Comparison of ENCODE assay signal across 1 cellular context in the genomic region with DNA sequence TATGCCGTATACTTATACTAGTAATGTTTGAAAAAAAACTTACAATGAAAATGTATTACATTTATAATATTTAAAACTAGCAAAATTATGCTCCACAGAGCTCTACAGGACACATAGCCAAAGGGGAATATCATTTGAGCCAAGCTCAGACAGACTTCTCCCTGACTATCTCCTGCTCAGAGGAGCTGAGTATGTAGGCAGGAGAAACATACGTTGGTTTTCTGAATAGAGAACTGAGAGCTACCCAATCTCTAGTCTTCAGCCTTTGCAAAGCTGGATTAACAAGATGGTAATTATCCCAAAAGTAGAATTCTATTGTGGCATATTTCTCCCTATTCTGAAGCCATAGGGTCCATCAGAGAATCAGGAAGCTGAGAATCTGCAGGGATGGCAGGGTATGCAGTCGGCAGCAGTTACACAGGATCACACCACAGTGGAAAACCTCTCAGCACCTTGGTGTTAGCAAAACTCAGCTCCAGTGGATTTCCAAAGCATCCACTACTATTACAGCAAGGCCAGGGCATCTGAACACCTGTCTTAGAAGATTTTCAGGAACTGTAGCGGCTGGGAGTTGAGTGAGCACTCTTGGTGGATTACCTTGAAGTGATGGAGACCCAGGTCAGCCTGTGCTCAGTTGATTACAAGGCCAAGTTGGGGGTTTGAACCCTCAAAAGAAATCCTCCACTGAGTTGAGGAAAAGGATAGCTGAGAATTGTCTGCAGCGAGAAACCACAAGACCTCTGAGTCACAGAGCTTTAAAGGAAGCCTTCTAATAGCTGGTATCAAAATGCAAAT.
TF ChIP-seq lines count a peak whose summit lies in the region.

No MANE protein-coding gene starts in this region.

TF ChIP-seq in GM12878, 131 proteins besides CTCF, POLR2A, EP300 and RAD21 (continued from another document and continues in another):
- TF ChIP-seq, protein P1, sequence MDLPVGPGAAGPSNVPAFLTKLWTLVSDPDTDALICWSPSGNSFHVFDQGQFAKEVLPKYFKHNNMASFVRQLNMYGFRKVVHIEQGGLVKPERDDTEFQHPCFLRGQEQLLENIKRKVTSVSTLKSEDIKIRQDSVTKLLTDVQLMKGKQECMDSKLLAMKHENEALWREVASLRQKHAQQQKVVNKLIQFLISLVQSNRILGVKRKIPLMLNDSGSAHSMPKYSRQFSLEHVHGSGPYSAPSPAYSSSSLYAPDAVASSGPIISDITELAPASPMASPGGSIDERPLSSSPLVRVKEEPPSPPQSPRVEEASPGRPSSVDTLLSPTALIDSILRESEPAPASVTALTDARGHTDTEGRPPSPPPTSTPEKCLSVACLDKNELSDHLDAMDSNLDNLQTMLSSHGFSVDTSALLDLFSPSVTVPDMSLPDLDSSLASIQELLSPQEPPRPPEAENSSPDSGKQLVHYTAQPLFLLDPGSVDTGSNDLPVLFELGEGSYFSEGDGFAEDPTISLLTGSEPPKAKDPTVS (IDR thresholded peaks at IDR 0.05; ENCODE audit: low read depth, low read length) = no peak
- TF ChIP-seq, protein P2, sequence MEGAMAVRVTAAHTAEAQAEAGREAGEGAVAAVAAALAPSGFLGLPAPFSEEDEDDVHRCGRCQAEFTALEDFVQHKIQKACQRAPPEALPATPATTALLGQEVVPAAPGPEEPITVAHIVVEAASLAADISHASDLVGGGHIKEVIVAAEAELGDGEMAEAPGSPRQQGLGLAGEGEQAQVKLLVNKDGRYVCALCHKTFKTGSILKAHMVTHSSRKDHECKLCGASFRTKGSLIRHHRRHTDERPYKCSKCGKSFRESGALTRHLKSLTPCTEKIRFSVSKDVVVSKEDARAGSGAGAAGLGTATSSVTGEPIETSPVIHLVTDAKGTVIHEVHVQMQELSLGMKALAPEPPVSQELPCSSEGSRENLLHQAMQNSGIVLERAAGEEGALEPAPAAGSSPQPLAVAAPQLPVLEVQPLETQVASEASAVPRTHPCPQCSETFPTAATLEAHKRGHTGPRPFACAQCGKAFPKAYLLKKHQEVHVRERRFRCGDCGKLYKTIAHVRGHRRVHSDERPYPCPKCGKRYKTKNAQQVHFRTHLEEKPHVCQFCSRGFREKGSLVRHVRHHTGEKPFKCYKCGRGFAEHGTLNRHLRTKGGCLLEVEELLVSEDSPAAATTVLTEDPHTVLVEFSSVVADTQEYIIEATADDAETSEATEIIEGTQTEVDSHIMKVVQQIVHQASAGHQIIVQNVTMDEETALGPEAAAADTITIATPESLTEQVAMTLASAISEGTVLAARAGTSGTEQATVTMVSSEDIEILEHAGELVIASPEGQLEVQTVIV (IDR thresholded peaks at IDR 0.05; ENCODE audit: borderline replicate concordance, partially characterized antibody) = no peak
- TF ChIP-seq, protein P3, sequence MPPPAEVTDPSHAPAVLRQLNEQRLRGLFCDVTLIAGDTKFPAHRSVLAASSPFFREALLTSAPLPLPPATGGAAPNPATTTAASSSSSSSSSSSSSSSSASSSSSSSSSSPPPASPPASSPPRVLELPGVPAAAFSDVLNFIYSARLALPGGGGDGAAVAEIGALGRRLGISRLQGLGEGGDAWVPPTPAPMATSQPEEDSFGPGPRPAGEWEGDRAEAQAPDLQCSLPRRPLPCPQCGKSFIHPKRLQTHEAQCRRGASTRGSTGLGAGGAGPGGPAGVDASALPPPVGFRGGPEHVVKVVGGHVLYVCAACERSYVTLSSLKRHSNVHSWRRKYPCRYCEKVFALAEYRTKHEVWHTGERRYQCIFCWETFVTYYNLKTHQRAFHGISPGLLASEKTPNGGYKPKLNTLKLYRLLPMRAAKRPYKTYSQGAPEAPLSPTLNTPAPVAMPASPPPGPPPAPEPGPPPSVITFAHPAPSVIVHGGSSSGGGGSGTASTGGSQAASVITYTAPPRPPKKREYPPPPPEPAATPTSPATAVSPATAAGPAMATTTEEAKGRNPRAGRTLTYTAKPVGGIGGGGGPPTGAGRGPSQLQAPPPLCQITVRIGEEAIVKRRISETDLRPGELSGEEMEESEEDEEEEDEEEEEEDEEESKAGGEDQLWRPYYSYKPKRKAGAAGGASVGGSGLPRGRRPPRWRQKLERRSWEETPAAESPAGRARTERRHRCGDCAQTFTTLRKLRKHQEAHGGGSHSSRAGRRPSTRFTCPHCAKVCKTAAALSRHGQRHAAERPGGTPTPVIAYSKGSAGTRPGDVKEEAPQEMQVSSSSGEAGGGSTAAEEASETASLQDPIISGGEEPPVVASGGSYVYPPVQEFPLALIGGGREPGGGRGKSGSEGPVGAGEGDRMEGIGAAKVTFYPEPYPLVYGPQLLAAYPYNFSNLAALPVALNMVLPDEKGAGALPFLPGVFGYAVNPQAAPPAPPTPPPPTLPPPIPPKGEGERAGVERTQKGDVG (CRISPR knock-in tag; IDR thresholded peaks at IDR 0.05) = no peak
- TF ChIP-seq RBBP5 (conservative IDR thresholded peaks at IDR 0.05) (no peak), JUNB (IDR thresholded peaks at IDR 0.05) (peak; percentile 27; the same call in 1 of the 2 replicates), ZSCAN29 (IDR thresholded peaks at IDR 0.05) (no peak), NR2C1 (IDR thresholded peaks at IDR 0.05) (no peak), NFYA (IDR thresholded peaks at IDR 0.05; ENCODE audit: borderline replicate concordance, low read depth, low read length) (no peak), SUPT20H (IDR thresholded peaks at IDR 0.05; ENCODE audit: borderline replicate concordance, control insufficient read depth, low read depth, low read length) (no peak), ZBED1 (IDR thresholded peaks at IDR 0.05; ENCODE audit: borderline replicate concordance) (no peak; the same call in 1 of the 2 replicates), FOS (IDR thresholded peaks at IDR 0.05; ENCODE audit: borderline replicate concordance, extremely low read depth, insufficient read length) (no peak), TARDBP (IDR thresholded peaks at IDR 0.05; ENCODE audit: borderline replicate concordance) (no peak), SMAD1 (IDR thresholded peaks at IDR 0.05; ENCODE audit: low read depth, partially characterized antibody) (no peak), PML (IDR thresholded peaks at IDR 0.05; ENCODE audit: low read length) (peak; percentile 18; the same call in 1 of the 2 replicates), GATAD2B (conservative IDR thresholded peaks at IDR 0.05; ENCODE audit: low read depth) (no peak; the same call in 1 of the 2 replicates), TCF7 (IDR thresholded peaks at IDR 0.05; ENCODE audit: borderline replicate concordance) (no peak), STAT1 (conservative IDR thresholded peaks at IDR 0.05) (no peak), SMC3 (IDR thresholded peaks at IDR 0.05; ENCODE audit: borderline replicate concordance, low read length) (no peak), SREBF1 (IDR thresholded peaks at IDR 0.05; ENCODE audit: low read length) (no peak), EED (IDR thresholded peaks at IDR 0.05; ENCODE audit: low read depth) (peak; percentile 68; the same call in 1 of the 2 replicates), ZNF217 (IDR thresholded peaks at IDR 0.05) (no peak), RCOR1 (conservative IDR thresholded peaks at IDR 0.05; ENCODE audit: low read depth, low read length) (no peak), CHD4 (IDR thresholded peaks at IDR 0.05) (no peak)
- TF ChIP-seq, protein P4, sequence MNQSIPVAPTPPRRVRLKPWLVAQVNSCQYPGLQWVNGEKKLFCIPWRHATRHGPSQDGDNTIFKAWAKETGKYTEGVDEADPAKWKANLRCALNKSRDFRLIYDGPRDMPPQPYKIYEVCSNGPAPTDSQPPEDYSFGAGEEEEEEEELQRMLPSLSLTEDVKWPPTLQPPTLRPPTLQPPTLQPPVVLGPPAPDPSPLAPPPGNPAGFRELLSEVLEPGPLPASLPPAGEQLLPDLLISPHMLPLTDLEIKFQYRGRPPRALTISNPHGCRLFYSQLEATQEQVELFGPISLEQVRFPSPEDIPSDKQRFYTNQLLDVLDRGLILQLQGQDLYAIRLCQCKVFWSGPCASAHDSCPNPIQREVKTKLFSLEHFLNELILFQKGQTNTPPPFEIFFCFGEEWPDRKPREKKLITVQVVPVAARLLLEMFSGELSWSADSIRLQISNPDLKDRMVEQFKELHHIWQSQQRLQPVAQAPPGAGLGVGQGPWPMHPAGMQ (IDR thresholded peaks at IDR 0.05; ENCODE audit: borderline replicate concordance) = no peak
- TF ChIP-seq, protein P5, sequence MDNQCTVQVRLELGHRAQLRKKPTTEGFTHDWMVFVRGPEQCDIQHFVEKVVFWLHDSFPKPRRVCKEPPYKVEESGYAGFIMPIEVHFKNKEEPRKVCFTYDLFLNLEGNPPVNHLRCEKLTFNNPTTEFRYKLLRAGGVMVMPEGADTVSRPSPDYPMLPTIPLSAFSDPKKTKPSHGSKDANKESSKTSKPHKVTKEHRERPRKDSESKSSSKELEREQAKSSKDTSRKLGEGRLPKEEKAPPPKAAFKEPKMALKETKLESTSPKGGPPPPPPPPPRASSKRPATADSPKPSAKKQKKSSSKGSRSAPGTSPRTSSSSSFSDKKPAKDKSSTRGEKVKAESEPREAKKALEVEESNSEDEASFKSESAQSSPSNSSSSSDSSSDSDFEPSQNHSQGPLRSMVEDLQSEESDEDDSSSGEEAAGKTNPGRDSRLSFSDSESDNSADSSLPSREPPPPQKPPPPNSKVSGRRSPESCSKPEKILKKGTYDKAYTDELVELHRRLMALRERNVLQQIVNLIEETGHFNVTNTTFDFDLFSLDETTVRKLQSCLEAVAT (IDR thresholded peaks at IDR 0.05) = peak; percentile 93
- TF ChIP-seq, protein P6, sequence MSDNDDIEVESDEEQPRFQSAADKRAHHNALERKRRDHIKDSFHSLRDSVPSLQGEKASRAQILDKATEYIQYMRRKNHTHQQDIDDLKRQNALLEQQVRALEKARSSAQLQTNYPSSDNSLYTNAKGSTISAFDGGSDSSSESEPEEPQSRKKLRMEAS (IDR thresholded peaks at IDR 0.05; ENCODE audit: low read depth, low read length) = no peak
- TF ChIP-seq, protein P7, sequence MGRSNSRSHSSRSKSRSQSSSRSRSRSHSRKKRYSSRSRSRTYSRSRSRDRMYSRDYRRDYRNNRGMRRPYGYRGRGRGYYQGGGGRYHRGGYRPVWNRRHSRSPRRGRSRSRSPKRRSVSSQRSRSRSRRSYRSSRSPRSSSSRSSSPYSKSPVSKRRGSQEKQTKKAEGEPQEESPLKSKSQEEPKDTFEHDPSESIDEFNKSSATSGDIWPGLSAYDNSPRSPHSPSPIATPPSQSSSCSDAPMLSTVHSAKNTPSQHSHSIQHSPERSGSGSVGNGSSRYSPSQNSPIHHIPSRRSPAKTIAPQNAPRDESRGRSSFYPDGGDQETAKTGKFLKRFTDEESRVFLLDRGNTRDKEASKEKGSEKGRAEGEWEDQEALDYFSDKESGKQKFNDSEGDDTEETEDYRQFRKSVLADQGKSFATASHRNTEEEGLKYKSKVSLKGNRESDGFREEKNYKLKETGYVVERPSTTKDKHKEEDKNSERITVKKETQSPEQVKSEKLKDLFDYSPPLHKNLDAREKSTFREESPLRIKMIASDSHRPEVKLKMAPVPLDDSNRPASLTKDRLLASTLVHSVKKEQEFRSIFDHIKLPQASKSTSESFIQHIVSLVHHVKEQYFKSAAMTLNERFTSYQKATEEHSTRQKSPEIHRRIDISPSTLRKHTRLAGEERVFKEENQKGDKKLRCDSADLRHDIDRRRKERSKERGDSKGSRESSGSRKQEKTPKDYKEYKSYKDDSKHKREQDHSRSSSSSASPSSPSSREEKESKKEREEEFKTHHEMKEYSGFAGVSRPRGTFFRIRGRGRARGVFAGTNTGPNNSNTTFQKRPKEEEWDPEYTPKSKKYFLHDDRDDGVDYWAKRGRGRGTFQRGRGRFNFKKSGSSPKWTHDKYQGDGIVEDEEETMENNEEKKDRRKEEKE (IDR thresholded peaks at IDR 0.05) = no peak
- TF ChIP-seq, protein P8, sequence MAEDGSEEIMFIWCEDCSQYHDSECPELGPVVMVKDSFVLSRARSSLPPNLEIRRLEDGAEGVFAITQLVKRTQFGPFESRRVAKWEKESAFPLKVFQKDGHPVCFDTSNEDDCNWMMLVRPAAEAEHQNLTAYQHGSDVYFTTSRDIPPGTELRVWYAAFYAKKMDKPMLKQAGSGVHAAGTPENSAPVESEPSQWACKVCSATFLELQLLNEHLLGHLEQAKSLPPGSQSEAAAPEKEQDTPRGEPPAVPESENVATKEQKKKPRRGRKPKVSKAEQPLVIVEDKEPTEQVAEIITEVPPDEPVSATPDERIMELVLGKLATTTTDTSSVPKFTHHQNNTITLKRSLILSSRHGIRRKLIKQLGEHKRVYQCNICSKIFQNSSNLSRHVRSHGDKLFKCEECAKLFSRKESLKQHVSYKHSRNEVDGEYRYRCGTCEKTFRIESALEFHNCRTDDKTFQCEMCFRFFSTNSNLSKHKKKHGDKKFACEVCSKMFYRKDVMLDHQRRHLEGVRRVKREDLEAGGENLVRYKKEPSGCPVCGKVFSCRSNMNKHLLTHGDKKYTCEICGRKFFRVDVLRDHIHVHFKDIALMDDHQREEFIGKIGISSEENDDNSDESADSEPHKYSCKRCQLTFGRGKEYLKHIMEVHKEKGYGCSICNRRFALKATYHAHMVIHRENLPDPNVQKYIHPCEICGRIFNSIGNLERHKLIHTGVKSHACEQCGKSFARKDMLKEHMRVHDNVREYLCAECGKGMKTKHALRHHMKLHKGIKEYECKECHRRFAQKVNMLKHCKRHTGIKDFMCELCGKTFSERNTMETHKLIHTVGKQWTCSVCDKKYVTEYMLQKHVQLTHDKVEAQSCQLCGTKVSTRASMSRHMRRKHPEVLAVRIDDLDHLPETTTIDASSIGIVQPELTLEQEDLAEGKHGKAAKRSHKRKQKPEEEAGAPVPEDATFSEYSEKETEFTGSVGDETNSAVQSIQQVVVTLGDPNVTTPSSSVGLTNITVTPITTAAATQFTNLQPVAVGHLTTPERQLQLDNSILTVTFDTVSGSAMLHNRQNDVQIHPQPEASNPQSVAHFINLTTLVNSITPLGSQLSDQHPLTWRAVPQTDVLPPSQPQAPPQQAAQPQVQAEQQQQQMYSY (CRISPR knock-in tag; IDR thresholded peaks at IDR 0.05) = no peak
